Comparison of ENCODE assay signal across 8 cellular contexts in genomic region chr16:68844211-68844564, GRCh38. TPM values are rescaled to one million over a fixed set of nuclear protein-coding genes. Genes with fewer than 3 reads are reported as not detected.
DNase-seq lines count a peak whose midpoint lies in the region; ATAC-seq lines count a peak whose summit lies in the region.

No MANE protein-coding gene starts in this region.

- H3K27ac Mint-ChIP-seq in T-helper 1 cell treated with Interleukin-12 subunit alpha and Interleukin-12 subunit beta and Interleukin-4 antibody, amounts not matched to agents 30 μg/mL and 1 μg/mL, for 36 hours: peak overlapping the region; percentile 91
- H3K27ac Mint-ChIP-seq in activated T-helper 1 cell treated with anti-CD3 and anti-CD28 coated beads, Interleukin-12 subunit alpha, Interleukin-12 subunit beta, Interleukin-2, Interleukin-4 antibody, amounts not matched to agents 30 ng/mL and 10 ng/mL and 1 ng/mL, durations not matched to agents 14 hours and 24 hours and 36 hours: peak overlapping the region; percentile 87

- H3K4me3 ChIP-seq in iPS-18c (ENCODE audit: insufficient read depth, low read depth, low read length): peak overlapping the region; percentile 84

- no peaks in the 10 kb centered on the region for H3K9me3 ChIP-seq in iPS-18c (ENCODE audit: control insufficient read depth, insufficient read depth, low read length)

- peaks cover 25% of the 10 kb centered on the region for H3K4me1 Mint-ChIP-seq in T-helper 1 cell treated with Interleukin-12 subunit alpha and Interleukin-12 subunit beta and Interleukin-4 antibody, amounts not matched to agents 30 μg/mL and 1 μg/mL, for 36 hours (ENCODE audit: low read depth)
- peaks cover 24% of the 10 kb centered on the region for H3K4me1 Mint-ChIP-seq in activated T-helper 1 cell treated with anti-CD3 and anti-CD28 coated beads, Interleukin-12 subunit alpha, Interleukin-12 subunit beta, Interleukin-2, Interleukin-4 antibody, amounts not matched to agents 30 ng/mL and 10 ng/mL and 1 ng/mL, durations not matched to agents 14 hours and 24 hours and 36 hours (ENCODE audit: low read depth)

- peak overlapping the region; percentile 92 for H3K4me3 Mint-ChIP-seq in T-helper 1 cell treated with Interleukin-12 subunit alpha and Interleukin-12 subunit beta and Interleukin-4 antibody, amounts not matched to agents 30 μg/mL and 1 μg/mL, for 36 hours
- peak overlapping the region; percentile 94 for H3K4me3 Mint-ChIP-seq in activated T-helper 1 cell treated with anti-CD3 and anti-CD28 coated beads, Interleukin-12 subunit alpha, Interleukin-12 subunit beta, Interleukin-2, Interleukin-4 antibody, amounts not matched to agents 30 ng/mL and 10 ng/mL and 1 ng/mL, durations not matched to agents 14 hours and 24 hours and 36 hours

- intact Hi-C loops in activated T-helper 1 cell treated with anti-CD3 and anti-CD28 coated beads, Interleukin-12 subunit alpha, Interleukin-12 subunit beta, Interleukin-2, Interleukin-4 antibody, amounts not matched to agents 30 ng/mL and 10 ng/mL and 1 ng/mL, durations not matched to agents 14 hours and 24 hours and 36 hours (cut with micrococcal nuclease): no loop called here

- no peaks in the 10 kb centered on the region for H3K9me3 Mint-ChIP-seq in T-helper 1 cell treated with Interleukin-12 subunit alpha and Interleukin-12 subunit beta and Interleukin-4 antibody, amounts not matched to agents 30 μg/mL and 1 μg/mL, for 36 hours
- no peaks in the 10 kb centered on the region for H3K9me3 Mint-ChIP-seq in activated T-helper 1 cell treated with anti-CD3 and anti-CD28 coated beads, Interleukin-12 subunit alpha, Interleukin-12 subunit beta, Interleukin-2, Interleukin-4 antibody, amounts not matched to agents 30 ng/mL and 10 ng/mL and 1 ng/mL, durations not matched to agents 14 hours and 24 hours and 36 hours

- no peak for DNase-seq in T-helper 1 cell
- DNase-seq in activated T-helper 1 cell treated with anti-CD3 and anti-CD28 coated beads, Interleukin-12 subunit alpha, Interleukin-12 subunit beta, Interleukin-2, Interleukin-4 antibody, amounts not matched to agents 30 ng/mL and 10 ng/mL and 1 ng/mL, durations not matched to agents 14 hours and 24 hours and 36 hours (ENCODE audit: low spot score): no peak
- no peak for DNase-seq in SIG-M5 treated with dmso at 0.1 percent for 504 hours (lab: John Stamatoyannopoulos, UW; ENCODE audit: unreplicated experiment)
- DNase-seq in islet precursor cell: no peak

- ATAC-seq in GM18868 (IDR thresholded peaks at IDR 0.05; ENCODE audit: unreplicated experiment): no peak

- H3K36me3 Mint-ChIP-seq in T-helper 1 cell treated with Interleukin-12 subunit alpha and Interleukin-12 subunit beta and Interleukin-4 antibody, amounts not matched to agents 30 μg/mL and 1 μg/mL, for 36 hours (ENCODE audit: low read depth): peaks cover 4% of the 10 kb centered on the region
- peaks cover 2% of the 10 kb centered on the region for H3K36me3 Mint-ChIP-seq in activated T-helper 1 cell treated with anti-CD3 and anti-CD28 coated beads, Interleukin-12 subunit alpha, Interleukin-12 subunit beta, Interleukin-2, Interleukin-4 antibody, amounts not matched to agents 30 ng/mL and 10 ng/mL and 1 ng/mL, durations not matched to agents 14 hours and 24 hours and 36 hours (ENCODE audit: low read depth)

- peak overlapping the region; percentile 80 for H3K27ac ChIP-seq in temporal lobe (ENCODE audit: low read depth, low read length)

- H3K27me3 Mint-ChIP-seq in T-helper 1 cell treated with Interleukin-12 subunit alpha and Interleukin-12 subunit beta and Interleukin-4 antibody, amounts not matched to agents 30 μg/mL and 1 μg/mL, for 36 hours (ENCODE audit: low read depth): no peaks in the 10 kb centered on the region
- H3K27me3 Mint-ChIP-seq in activated T-helper 1 cell treated with anti-CD3 and anti-CD28 coated beads, Interleukin-12 subunit alpha, Interleukin-12 subunit beta, Interleukin-2, Interleukin-4 antibody, amounts not matched to agents 30 ng/mL and 10 ng/mL and 1 ng/mL, durations not matched to agents 14 hours and 24 hours and 36 hours (ENCODE audit: insufficient read depth): no peaks in the 10 kb centered on the region

RNA-seq across cellular contexts. Expression of gene TANGO6, which starts 0.9 kb away (rescaled TPM):
- total RNA-seq in activated T-helper 1 cell treated with anti-CD3 and anti-CD28 coated beads, Interleukin-12 subunit alpha, Interleukin-12 subunit beta, Interleukin-2, Interleukin-4 antibody, amounts not matched to agents 30 ng/mL and 10 ng/mL and 1 ng/mL, durations not matched to agents 14 hours and 24 hours and 36 hours: 34.1 and 35.5 TPM in 2 replicates
- total RNA-seq in temporal lobe: 22.4 TPM
